In genomic region chr3:9168230-9168629, GRCh38 we compare ENCODE assay signal across 8 cellular contexts.
DNase-seq lines count a peak whose midpoint lies in the region; ATAC-seq and TF ChIP-seq lines count a peak whose summit lies in the region.

No MANE protein-coding gene starts in this region.

- CTCF ChIA-PET in activated CD4-positive, alpha-beta T cell treated with anti-CD3 and anti-CD28 coated beads for 36 hours (lab: Charles Lee): interaction anchor here (0.7 to 1.5 kb wide), 2 partner anchors 14 to 135 kb away, joined by 4 read pairs; no protein-coding TSS in a partner anchor

- H3K27ac ChIP-seq in brain microvascular endothelial cell: no peak overlapping the region

- H3K36me3 ChIP-seq in brain microvascular endothelial cell (replicated peaks): no peaks in the 10 kb centered on the region

- POLR2A ChIA-PET in activated CD4-positive, alpha-beta T cell treated with anti-CD3 and anti-CD28 coated beads for 36 hours (lab: Charles Lee): no interaction called here

- H3K4me3 Mint-ChIP-seq in activated CD4-positive, alpha-beta T cell treated with anti-CD3 and anti-CD28 coated beads for 36 hours: no peak overlapping the region

- in situ Hi-C loops in brain microvascular endothelial cell (cut with HindIII; ENCODE audit: low pct_ligation_motif_present, low sequenced_read_pairs): no loop called here

- no peaks in the 10 kb centered on the region for H3K4me1 Mint-ChIP-seq in activated CD4-positive, alpha-beta T cell treated with anti-CD3 and anti-CD28 coated beads for 36 hours

- peak; percentile 82 for DNase-seq in activated CD4-positive, alpha-beta T cell treated with anti-CD3 and anti-CD28 coated beads for 36 hours
- no peak for DNase-seq in activated CD4-positive, alpha-beta T cell treated with anti-CD3 and anti-CD28 coated beads, Interleukin-2, amount 50 U/mL, for 1 hour
- peak; percentile 47 for DNase-seq in activated naive CD4-positive, alpha-beta T cell treated with Interleukin-2 at 50 U/mL for 16 hours
- peak; percentile 52 to 56 for DNase-seq in stimulated activated CD4-positive, alpha-beta T cell treated with anti-CD3 and anti-CD28 coated beads, Interleukin-4, amount 100 ng/mL, for 4 hours
- no peak for DNase-seq in cerebellar cortex (ENCODE audit: low spot score)
- DNase-seq in brain microvascular endothelial cell: no peak
- no peak for DNase-seq in foreskin fibroblast

- H3K27me3 ChIP-seq in brain microvascular endothelial cell (replicated peaks): no peaks in the 10 kb centered on the region

- no peaks in the 10 kb centered on the region for H3K36me3 Mint-ChIP-seq in activated CD4-positive, alpha-beta T cell treated with anti-CD3 and anti-CD28 coated beads for 36 hours (ENCODE audit: low read depth)

- H3K4me3 ChIP-seq in brain microvascular endothelial cell (ENCODE audit: low read depth, low read length) (no peak overlapping the region), foreskin fibroblast (ENCODE audit: low read depth in 1 of 2, low read length in 2 of 2) (no peak overlapping the region)

- intact Hi-C loops in activated CD4-positive, alpha-beta T cell treated with anti-CD3 and anti-CD28 coated beads for 36 hours (cut with DNase I, micrococcal nuclease): loop anchor here (1.0 to 5.0 kb wide), 4 partner anchors 12 to 134 kb away; partner anchors contain the start of gene SRGAP3 (in 1 of the 2)

- TF ChIP-seq CTCF in brain microvascular endothelial cell (IDR thresholded peaks at IDR 0.05; ENCODE audit: low read depth, low read length, missing control alignments): no peak
- no peak for TF ChIP-seq CTCF in foreskin fibroblast (IDR thresholded peaks at IDR 0.05; ENCODE audit: low read depth, low read length)

- no peaks in the 10 kb centered on the region for H3K9me3 Mint-ChIP-seq in activated CD4-positive, alpha-beta T cell treated with anti-CD3 and anti-CD28 coated beads for 36 hours (ENCODE audit: low read depth)

- ATAC-seq in activated CD4-positive, alpha-beta T cell treated with anti-CD3 and anti-CD28 coated beads for 36 hours: peak; percentile 94
- ATAC-seq in HG03280 (IDR thresholded peaks at IDR 0.05; ENCODE audit: unreplicated experiment): peak; percentile 97

- H3K27me3 Mint-ChIP-seq in activated CD4-positive, alpha-beta T cell treated with anti-CD3 and anti-CD28 coated beads for 36 hours: no peaks in the 10 kb centered on the region

- H3K27ac Mint-ChIP-seq in activated CD4-positive, alpha-beta T cell treated with anti-CD3 and anti-CD28 coated beads for 36 hours: peak overlapping the region; percentile 17

Comparison
In these comparisons a context has a peak if more than half of its experiments do, and no peak if none do; other contexts are left out.
1. DNase-seq: peak in activated CD4-positive, alpha-beta T cell treated with anti-CD3 and anti-CD28 coated beads for 36 hours (single experiment), activated naive CD4-positive, alpha-beta T cell treated with Interleukin-2 at 50 U/mL for 16 hours (single experiment) and stimulated activated CD4-positive, alpha-beta T cell treated with anti-CD3 and anti-CD28 coated beads, Interleukin-4, amount 100 ng/mL, for 4 hours (2 of 2); none in activated CD4-positive, alpha-beta T cell treated with anti-CD3 and anti-CD28 coated beads, Interleukin-2, amount 50 U/mL, for 1 hour (single experiment), cerebellar cortex (single experiment), brain microvascular endothelial cell (single experiment) and foreskin fibroblast (0 of 2).